8 cellular contexts compared by ENCODE assay signal in the genomic region with DNA sequence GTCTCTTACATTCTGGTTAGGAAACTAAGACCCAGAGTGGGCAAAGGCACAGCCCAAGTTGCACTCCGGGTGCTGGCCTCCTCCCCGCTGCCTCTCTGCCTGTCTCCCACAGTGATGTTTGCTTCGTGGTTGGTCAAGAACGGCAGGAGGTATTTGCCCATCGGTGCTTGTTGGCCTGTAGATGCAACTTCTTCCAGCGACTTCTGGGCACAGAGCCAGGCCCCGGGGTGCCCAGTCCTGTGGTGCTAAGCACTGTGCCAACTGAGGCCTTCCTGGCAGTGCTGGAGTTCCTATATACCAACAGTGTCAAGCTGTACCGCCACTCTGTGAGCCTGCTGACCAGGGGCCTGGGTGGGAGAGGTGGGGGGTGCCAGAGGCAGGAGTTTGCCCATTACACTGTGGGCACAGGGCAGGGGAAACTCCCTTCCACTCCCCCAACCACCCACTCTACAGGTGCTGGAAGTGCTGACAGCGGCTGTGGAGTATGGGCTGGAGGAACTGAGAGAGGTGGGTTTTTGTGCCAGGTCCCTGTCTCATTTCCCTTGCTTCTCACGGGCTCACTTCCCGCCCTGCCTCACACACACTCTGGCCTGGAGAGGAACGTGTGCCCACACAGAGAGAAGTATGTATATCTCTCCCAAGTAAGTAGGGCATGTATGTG. TPM values are rescaled to one million over a fixed set of nuclear protein-coding genes. Genes with fewer than 3 reads are reported as not detected.
DNase-seq lines count a peak whose midpoint lies in the region; TF ChIP-seq lines count a peak whose summit lies in the region.

No MANE protein-coding gene starts in this region.

- no peaks in the 10 kb centered on the region for H4K20me1 ChIP-seq in Karpas-422 (ENCODE audit: insufficient read depth, low read depth, low read length)

- peak overlapping the region; percentile 100 for H3K27ac ChIP-seq in left ventricle myocardium inferior (replicated peaks)
- H3K27ac ChIP-seq in Karpas-422 (ENCODE audit: low read length), result no peak overlapping the region

- no peak for TF ChIP-seq CTCF in left ventricle myocardium inferior (IDR thresholded peaks at IDR 0.05; ENCODE audit: borderline replicate concordance)

- H3K9ac ChIP-seq in Karpas-422 (ENCODE audit: low read length), result no peak overlapping the region

- no peak overlapping the region for H2AFZ ChIP-seq in Karpas-422 (ENCODE audit: low read length)

- no peak overlapping the region for H3K4me2 ChIP-seq in Karpas-422 (ENCODE audit: low read depth, low read length, poor library complexity, severe bottlenecking)

- H3K36me3 ChIP-seq in left ventricle myocardium inferior (peaks cover 15% of the 10 kb centered on the region), Karpas-422 (ENCODE audit: insufficient read depth, low read length) (no peaks in the 10 kb centered on the region)

- H3K9me2 ChIP-seq in Karpas-422 (replicated peaks; ENCODE audit: insufficient read depth, low read length), result no peaks in the 10 kb centered on the region

- no peaks in the 10 kb centered on the region for H3K9me3 ChIP-seq in left ventricle myocardium inferior (replicated peaks)
- H3K9me3 ChIP-seq in Karpas-422 (ENCODE audit: low read length), result no peaks in the 10 kb centered on the region

- intact Hi-C loops in left ventricle myocardium inferior (cut with micrococcal nuclease), result no loop called here

- peak; percentile 73 for DNase-seq in activated CD8-positive, alpha-beta memory T cell treated with anti-CD3 and anti-CD28 coated beads for 24 hours
- DNase-seq in activated CD8-positive, alpha-beta memory T cell treated with anti-CD3 and anti-CD28 coated beads, Interleukin-2, amount 50 U/mL, for 48 hours, result no peak
- peak; percentile 40 for DNase-seq in activated naive CD4-positive, alpha-beta T cell treated with anti-CD3 and anti-CD28 coated beads, Interleukin-2, amount 50 U/mL, for 16 hours
- DNase-seq in left ventricle myocardium inferior (peak; percentile 63), Karpas-422 (no peak), UCSD-AML1 (lab: John Stamatoyannopoulos, UW; ENCODE audit: unreplicated experiment) (no peak), germinal center (ENCODE audit: low spot score) (no peak)
- DNase-seq in stimulated activated CD4-positive, alpha-beta T cell treated with anti-CD3 and anti-CD28 coated beads, Interleukin-1b, Interleukin-23, amount 100 ng/mL, for 48 hours, result peak; percentile 12

- H3K79me2 ChIP-seq in Karpas-422 (ENCODE audit: low read length), result no peaks in the 10 kb centered on the region

- H3K27me3 ChIP-seq in left ventricle myocardium inferior (ENCODE audit: low read depth), result no peaks in the 10 kb centered on the region
- H3K27me3 ChIP-seq in Karpas-422 (ENCODE audit: low read length), result no peaks in the 10 kb centered on the region

- H3K4me3 ChIP-seq in left ventricle myocardium inferior (peak overlapping the region; percentile 61), Karpas-422 (ENCODE audit: low read length) (no peak overlapping the region)

- H3K4me1 ChIP-seq in left ventricle myocardium inferior, result peaks cover 93% of the 10 kb centered on the region
- H3K4me1 ChIP-seq in Karpas-422 (ENCODE audit: low read length), result peaks cover 32% of the 10 kb centered on the region

RNA-seq across cellular contexts. Expression of a gene that starts 1.9 kb away (rescaled TPM):
- 3.5 TPM for total RNA-seq in left ventricle myocardium inferior
- total RNA-seq in Karpas-422 (2014; rRNA removed; shearing (Covaris generic); ENCODE audit: low replicate concordance), result 0.69 and 0.75 TPM in 2 replicates

RNA-seq across cellular contexts. Expression of a gene that starts 3.1 kb away (rescaled TPM):
- total RNA-seq in left ventricle myocardium inferior, result 1.9 TPM
- total RNA-seq in Karpas-422 (2014; rRNA removed; shearing (Covaris generic); ENCODE audit: low replicate concordance), result not detected in 2 replicates

RNA-seq across cellular contexts. Expression of a gene that starts 10.1 kb away (rescaled TPM):
- total RNA-seq in left ventricle myocardium inferior, result 5.4 TPM
- total RNA-seq in Karpas-422 (2014; rRNA removed; shearing (Covaris generic); ENCODE audit: low replicate concordance), result 11.8 and 18.2 TPM in 2 replicates

RNA-seq across cellular contexts. Expression of a gene that starts 22.3 kb away (rescaled TPM):
- total RNA-seq in left ventricle myocardium inferior, result 0.11 TPM
- 1.0 and 1.3 TPM in 2 replicates for total RNA-seq in Karpas-422 (2014; rRNA removed; shearing (Covaris generic); ENCODE audit: low replicate concordance)

RNA-seq across cellular contexts. Expression of a gene that starts 32.8 kb away (rescaled TPM):
- 0.25 TPM for total RNA-seq in left ventricle myocardium inferior
- 0.04 and 0.43 TPM in 2 replicates for total RNA-seq in Karpas-422 (2014; rRNA removed; shearing (Covaris generic); ENCODE audit: low replicate concordance)

Comparison
In these comparisons a context has a peak if more than half of its experiments do, and no peak if none do; other contexts are left out.
1. DNase-seq: peak in activated CD8-positive, alpha-beta memory T cell treated with anti-CD3 and anti-CD28 coated beads for 24 hours (single experiment), activated naive CD4-positive, alpha-beta T cell treated with anti-CD3 and anti-CD28 coated beads, Interleukin-2, amount 50 U/mL, for 16 hours (single experiment), left ventricle myocardium inferior (single experiment) and stimulated activated CD4-positive, alpha-beta T cell treated with anti-CD3 and anti-CD28 coated beads, Interleukin-1b, Interleukin-23, amount 100 ng/mL, for 48 hours (single experiment); none in activated CD8-positive, alpha-beta memory T cell treated with anti-CD3 and anti-CD28 coated beads, Interleukin-2, amount 50 U/mL, for 48 hours (single experiment), Karpas-422 (single experiment), UCSD-AML1 (single experiment) and germinal center (single experiment).